ENCODE assay signal across 8 cellular contexts in the genomic region with DNA sequence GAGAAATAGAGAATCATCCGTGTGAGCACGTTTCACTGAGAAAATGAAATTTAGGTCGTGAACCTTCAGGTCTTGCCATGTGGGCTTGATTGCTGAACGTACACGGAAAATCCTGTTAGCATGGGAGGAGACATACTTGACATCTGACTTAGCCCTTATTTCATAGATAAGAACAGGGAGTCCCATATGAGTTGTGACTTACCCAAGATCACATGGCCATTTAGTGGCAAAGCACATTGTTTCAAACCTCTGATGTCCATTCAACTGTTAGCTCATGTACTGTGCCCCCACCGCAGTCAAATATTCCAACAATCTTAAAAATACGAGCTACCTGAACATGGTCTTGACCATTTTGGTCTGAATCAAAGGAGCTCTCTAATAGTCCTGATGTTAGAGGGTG.
"Had no signal": no experiment of that assay in that cellular context is flagged by ENCODE, and none has a peak within 500 bp of the region (broad histone marks: within the 10 kb centered on the region; RNA-seq: fewer than 3 reads in every experiment).

No MANE protein-coding gene starts in this region.

- DNase-seq: GDM1, GF-D8 had no signal

- H3K4me3 ChIP-seq: GM12878 had no signal

- FAIRE-seq: G401.6, GM12878, GM12891, GM12892, GM18507, GM19239 had no signal
